In the genomic region with DNA sequence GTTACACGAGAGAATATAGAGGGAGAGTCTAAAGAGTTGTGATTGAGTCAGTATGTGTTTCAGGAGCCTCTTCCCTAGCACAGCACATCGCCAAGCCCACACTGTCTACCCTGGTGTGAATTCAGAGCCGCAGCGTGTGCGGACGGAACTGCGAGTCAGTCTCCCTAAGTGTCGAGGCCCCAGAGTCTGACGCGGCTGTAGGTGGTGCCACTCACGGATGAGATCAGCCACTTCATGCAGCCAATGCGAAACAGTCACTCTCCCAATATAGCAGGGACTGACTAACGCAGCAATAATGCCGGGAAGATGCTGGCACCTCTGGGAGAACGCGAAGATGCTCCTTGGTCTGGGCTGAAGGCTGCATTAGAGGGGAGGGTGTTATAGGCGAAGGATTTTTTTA, we compare ENCODE assay signal across 19 cellular contexts.
DNase-seq lines count a peak whose midpoint lies in the region; TF ChIP-seq lines count a peak whose summit lies in the region.
"Had no signal": no experiment of that assay in that cellular context is flagged by ENCODE, and none has a peak within 500 bp of the region (broad histone marks: within the 10 kb centered on the region; RNA-seq: fewer than 3 reads in every experiment).

No MANE protein-coding gene starts in this region.

- TF ChIP-seq CTCF in astrocyte of the spinal cord (IDR thresholded peaks at IDR 0.05; ENCODE audit: low read depth, low read length), result no peak

- peak; percentile 7 for DNase-seq in Daoy (ENCODE audit: low read depth)
- peak; percentile 61 for DNase-seq in NCI-H2227 (lab: John Stamatoyannopoulos, UW; ENCODE audit: unreplicated experiment)
- peak; percentile 4 for DNase-seq in astrocyte of the spinal cord (ENCODE audit: low read depth, low spot score)
- peak; percentile 8 for DNase-seq in middle frontal gyrus (ENCODE audit: extremely low spot score, low spot score)
- DNase-seq in NCI-H2081 treated with DMSO at 0.1 percent for 48 hours (lab: John Stamatoyannopoulos, UW), result no peak
- no peak for DNase-seq in activated CD4-positive, CD25-positive, alpha-beta regulatory T cell treated with anti-CD3 and anti-CD28 coated beads, Interleukin-2, amount 50 U/mL, for 72 hours
- DNase-seq in AML-193 (lab: John Stamatoyannopoulos, UW), result no peak
- DNase-seq: activated naive CD8-positive, alpha-beta T cell treated with anti-CD3 and anti-CD28 coated beads for 36 hours; CD4-positive, CD25-positive, alpha-beta regulatory T cell; DMS 273 treated with DMSO at 0.1 percent for 48 hours; effector memory CD4-positive, alpha-beta T cell; H7; left colon; MG63; natural killer cell; NCI-H446; PC-9; T-helper 2 cell had no signal

- in situ Hi-C loops in astrocyte of the spinal cord (cut with HindIII; ENCODE audit: low sequenced_read_pairs), result no loop called here

- no peak overlapping the region for H3K4me3 ChIP-seq in astrocyte of the spinal cord (ENCODE audit: low read depth, low read length)
- H3K4me3 ChIP-seq: MG63, PC-9, vagina had no signal

Comparison
In these comparisons a context has a peak if more than half of its experiments do, and no peak if none do; other contexts are left out.
1. DNase-seq: peak in Daoy (single experiment), NCI-H2227 (single experiment), astrocyte of the spinal cord (single experiment) and middle frontal gyrus (single experiment); none in NCI-H2081 treated with DMSO at 0.1 percent for 48 hours (single experiment), activated CD4-positive, CD25-positive, alpha-beta regulatory T cell treated with anti-CD3 and anti-CD28 coated beads, Interleukin-2, amount 50 U/mL, for 72 hours (single experiment) and AML-193 (0 of 2).